In genomic region chr2:27049422-27050280, GRCh38 we compare ENCODE assay signal across 8 cellular contexts. TPM values are rescaled to one million over a fixed set of nuclear protein-coding genes. Genes with fewer than 3 reads are reported as not detected.
A peak's percentile ranks its signal among the peaks of the same experiment; 100 is the strongest.
DNase-seq lines count a peak whose midpoint lies in the region; ATAC-seq and TF ChIP-seq lines count a peak whose summit lies in the region.

No MANE protein-coding gene starts in this region.

- ATAC-seq in GM18498 (IDR thresholded peaks at IDR 0.05; ENCODE audit: unreplicated experiment) (peak; percentile 23), HG02798 (IDR thresholded peaks at IDR 0.05; ENCODE audit: poor library complexity, unreplicated experiment) (peak; percentile 17), body of pancreas (peak; percentile 19)

- H3K9me2 ChIP-seq in SU-DHL-6 (replicated peaks; ENCODE audit: insufficient read depth, low read length): no peaks in the 10 kb centered on the region

- peak overlapping the region; percentile 70 for H2AFZ ChIP-seq in SU-DHL-6 (ENCODE audit: low read depth, low read length, severe bottlenecking)

- TF ChIP-seq CTCF in SU-DHL-6 (IDR thresholded peaks at IDR 0.05; ENCODE audit: insufficient read depth, low read length, poor library complexity, severe bottlenecking) (no peak), body of pancreas (IDR thresholded peaks at IDR 0.05) (no peak)

- no peaks in the 10 kb centered on the region for H3K9me3 ChIP-seq in SU-DHL-6 (ENCODE audit: insufficient read depth, low read length)
- no peaks in the 10 kb centered on the region for H3K9me3 ChIP-seq in body of pancreas

- intact Hi-C loops in body of pancreas (cut with DNase I): no loop called here

- no peaks in the 10 kb centered on the region for H3K27me3 ChIP-seq in SU-DHL-6 (ENCODE audit: low read length)
- no peaks in the 10 kb centered on the region for H3K27me3 ChIP-seq in body of pancreas

- DNase-seq in body of pancreas (peak in 2 of 4 donors; percentile 41 to 58), kidney tubule cell (ENCODE audit: low spot score) (peak; percentile 63), NCI-H2107 treated with DMSO at 0.1 percent for 48 hours (lab: John Stamatoyannopoulos, UW; ENCODE audit: unreplicated experiment) (no peak), NCI-H128 (lab: John Stamatoyannopoulos, UW; ENCODE audit: unreplicated experiment) (no peak)
- peak; percentile 71 for DNase-seq in stimulated activated CD4-positive, alpha-beta T cell treated with anti-CD3 and anti-CD28 coated beads, Interleukin-4, amount 100 ng/mL, for 24 hours

- H3K4me3 ChIP-seq in SU-DHL-6 (ENCODE audit: insufficient read depth, low read length, poor library complexity, severe bottlenecking) (peak overlapping the region; percentile 48), body of pancreas (peak overlapping the region; percentile 10 to 68)

- H3K79me2 ChIP-seq in SU-DHL-6 (ENCODE audit: insufficient read depth, low read length): no peaks in the 10 kb centered on the region

- peaks cover 11% of the 10 kb centered on the region for H3F3A ChIP-seq in SU-DHL-6 (ENCODE audit: insufficient read depth)

- peak overlapping the region; percentile 69 for H3K9ac ChIP-seq in SU-DHL-6 (ENCODE audit: low read length)

- H3K36me3 ChIP-seq in SU-DHL-6 (ENCODE audit: low read length): no peaks in the 10 kb centered on the region
- H3K36me3 ChIP-seq in body of pancreas (replicated peaks in 1 of 2; ENCODE audit: insufficient read depth in 1 of 2, low read depth in 2 of 2): no peaks in the 10 kb centered on the region

- no peak for TF ChIP-seq POLR2A in body of pancreas (IDR thresholded peaks at IDR 0.05)

- H3K4me1 ChIP-seq in body of pancreas: peaks cover 21% of the 10 kb centered on the region

- 13 to 45% methylated on average over 16 to 42 of the region's 52 CpGs for WGBS in body of pancreas, 2 donors

- peak overlapping the region; percentile 84 for H3K4me2 ChIP-seq in SU-DHL-6 (ENCODE audit: low read depth, low read length, poor library complexity, severe bottlenecking)

- no peak overlapping the region for H3K27ac ChIP-seq in SU-DHL-6 (ENCODE audit: low read depth, low read length)
- H3K27ac ChIP-seq in body of pancreas: peak overlapping the region; percentile 64 to 90 (median 86)

- H4K20me1 ChIP-seq in SU-DHL-6 (ENCODE audit: low read depth, low read length): no peaks in the 10 kb centered on the region

RNA-seq across cellular contexts. Expression of gene AGBL5, which starts 1.8 kb away (rescaled TPM):
- total RNA-seq in body of pancreas: 10 to 100 TPM in 1 of 2 donors, 1 to 10 TPM in 1; 5.6 to 12.2 TPM

RNA-seq across cellular contexts. Expression of gene TMEM214, which starts 16.9 kb away (rescaled TPM):
- total RNA-seq in body of pancreas: 100 to 1,000 TPM in 1 of 2 donors, 10 to 100 TPM in 1; 59.9 to 119 TPM

RNA-seq across cellular contexts. Expression of gene OST4, which starts 21.8 kb away (rescaled TPM):
- 100 to 1,000 TPM; 103 to 129 TPM for total RNA-seq in body of pancreas

RNA-seq across cellular contexts. Expression of gene EMILIN1, which starts 28.8 kb away (rescaled TPM):
- total RNA-seq in body of pancreas: 10 to 100 TPM; 21.8 to 24.1 TPM

RNA-seq across cellular contexts. Expression of gene KHK, which starts 36.9 kb away (rescaled TPM):
- total RNA-seq in body of pancreas: 1 to 10 TPM; 4.2 to 7.3 TPM

Comparison
In these comparisons a context has a peak if more than half of its experiments do, and no peak if none do; other contexts are left out.
1. DNase-seq: peak in kidney tubule cell (single experiment) and stimulated activated CD4-positive, alpha-beta T cell treated with anti-CD3 and anti-CD28 coated beads, Interleukin-4, amount 100 ng/mL, for 24 hours (single experiment); none in NCI-H2107 treated with DMSO at 0.1 percent for 48 hours (single experiment) and NCI-H128 (single experiment).
2. Peak in every context shown above with its lines, with median percentiles within 50 percentile points of each other: ATAC-seq.